ENCODE assay signal across 26 cellular contexts in genomic region chr12:6478406-6478805, GRCh38. TPM values are rescaled to one million over a fixed set of nuclear protein-coding genes. Genes with fewer than 3 reads are reported as not detected.
DNase-seq lines count a peak whose midpoint lies in the region; ATAC-seq, FAIRE-seq and TF ChIP-seq lines count a peak whose summit lies in the region.
"Had no signal": no experiment of that assay in that cellular context is flagged by ENCODE, and none has a peak within 500 bp of the region (broad histone marks: within the 10 kb centered on the region; RNA-seq: fewer than 3 reads in every experiment).

No MANE protein-coding gene starts in this region.

- H3K4me1 ChIP-seq in A549 (no peaks in the 10 kb centered on the region), lower lobe of right lung (no peaks in the 10 kb centered on the region), foreskin keratinocyte (peaks cover 8% of the 10 kb centered on the region)

- no peak overlapping the region for H3K4me2 ChIP-seq in A549

- intact Hi-C loops in lower lobe of right lung (cut with DNase I), result no loop called here

- FAIRE-seq in A549 (lab: Jason Lieb, UNC), result no peak
- no peak for FAIRE-seq in HTR-8/SVneo (lab: Jason Lieb, UNC)
- FAIRE-seq: GM12878, GM19239 had no signal

- no peak for TF ChIP-seq CTCF in A549 (IDR thresholded peaks at IDR 0.05)
- TF ChIP-seq CTCF in chondrocyte (IDR thresholded peaks at IDR 0.05), result no peak
- no peak for TF ChIP-seq CTCF in lower lobe of right lung (IDR thresholded peaks at IDR 0.05)
- TF ChIP-seq CTCF in foreskin keratinocyte (conservative IDR thresholded peaks at IDR 0.05), result no peak

- no peak overlapping the region for H3K27ac Mint-ChIP-seq in chondrocyte (ENCODE audit: unreplicated experiment)
- H3K27ac Mint-ChIP-seq: CD14-positive monocyte had no signal

- no peaks in the 10 kb centered on the region for H3K27me3 Mint-ChIP-seq in chondrocyte (ENCODE audit: low read depth)

- no peak for TF ChIP-seq POLR2A in A549 (IDR thresholded peaks at IDR 0.05; ENCODE audit: low read length)

- H3K4me3 Mint-ChIP-seq in chondrocyte (ENCODE audit: unreplicated experiment), result no peak overlapping the region
- H3K4me3 Mint-ChIP-seq: CD14-positive monocyte had no signal

- ATAC-seq in A549 (peak; percentile 18 to 19; a peak in 3 of 6 replicates), esophagus mucosa (peak; percentile 32), lower lobe of right lung (no peak), foreskin keratinocyte (no peak)
- ATAC-seq: GM12878, HCT116, SK-N-SH treated with all-trans-retinoic acid at 6 μM for 48 hours had no signal

- peaks cover 12% of the 10 kb centered on the region for H3K4me1 Mint-ChIP-seq in chondrocyte (ENCODE audit: low read depth)
- H3K4me1 Mint-ChIP-seq: CD14-positive monocyte had no signal

- no peak for TF ChIP-seq EP300 in A549 (IDR thresholded peaks at IDR 0.05)

- H3K27me3 ChIP-seq in lower lobe of right lung (ENCODE audit: low read depth) (no peaks in the 10 kb centered on the region), foreskin keratinocyte (no peaks in the 10 kb centered on the region)

- no peak overlapping the region for H3K27ac ChIP-seq in A549
- H3K27ac ChIP-seq in lower lobe of right lung, result no peak overlapping the region
- no peak overlapping the region for H3K27ac ChIP-seq in foreskin keratinocyte

- DNase-seq in A549 (ENCODE audit: low read depth in 1 of 2, low spot score in 1 of 2) (no peak), EL (peak; percentile 68), mucosa of gallbladder (ENCODE audit: low spot score) (peak; percentile 31), chondrocyte (ENCODE audit: low spot score) (no peak), lower lobe of right lung (no peak), HTR-8/SVneo (ENCODE audit: insufficient read length, low spot score) (no peak), foreskin keratinocyte (no peak)
- DNase-seq: 8988T, AML-193, DMS79 treated with DMSO at 0.1 percent for 48 hours, GDM1, GOT3, NCI-H1417 treated with DMSO at 0.1 percent for 48 hours, NCI-H187 treated with DMSO at 0.1 percent for 48 hours, NCI-H2227 treated with DMSO at 0.1 percent for 48 hours, NCI-H510A treated with DMSO at 0.1 percent for 48 hours, NCI-H774, SIG-M5 had no signal

- TF ChIP-seq RAD21 in A549 (conservative IDR thresholded peaks at IDR 0.05 in 1 of 2, IDR thresholded peaks at IDR 0.05 in 1 of 2), result no peak

- peaks cover 3% of the 10 kb centered on the region for H3K9me3 Mint-ChIP-seq in chondrocyte (ENCODE audit: low read depth)
- H3K9me3 Mint-ChIP-seq: CD14-positive monocyte had no signal

- no peaks in the 10 kb centered on the region for H3K36me3 Mint-ChIP-seq in chondrocyte (ENCODE audit: low read depth)
- H3K36me3 Mint-ChIP-seq: CD14-positive monocyte had no signal

- H3K4me3 ChIP-seq in A549 (no peak overlapping the region), lower lobe of right lung (no peak overlapping the region)
- H3K4me3 ChIP-seq: GM12878 had no signal

- H3K9me3 ChIP-seq in A549 (no peaks in the 10 kb centered on the region), lower lobe of right lung (no peaks in the 10 kb centered on the region)

- WGBS in A549 (ENCODE audit: missing lambda C conversion rate), result 88% methylated on average over 14 of the region's 20 CpGs

- POLR2A ChIA-PET in A549 (lab: Yijun Ruan, JAX), result interaction anchor here (1.0 kb wide), 1 partner anchor 9 kb away, joined by 3 read pairs; no protein-coding TSS in a partner anchor

- CTCF ChIA-PET in A549 (lab: Yijun Ruan, JAX), result interaction anchor here (1.3 to 5.9 kb wide), 2 partner anchors 13 to 61 kb away, joined by 3 to 33 read pairs; no protein-coding TSS in a partner anchor

- no peaks in the 10 kb centered on the region for H3K36me3 ChIP-seq in lower lobe of right lung

TF ChIP-seq in A549, 52 proteins besides CTCF, POLR2A, EP300 and RAD21 (continues in another document):
- TF ChIP-seq CBX8 (IDR thresholded peaks at IDR 0.05) (no peak), E2F6 (IDR thresholded peaks at IDR 0.05; ENCODE audit: borderline replicate concordance, low read depth) (no peak), RARB (CRISPR knock-in tag; IDR thresholded peaks at IDR 0.05) (no peak), PHF8 (IDR thresholded peaks at IDR 0.05; ENCODE audit: borderline replicate concordance, low read depth) (no peak), MAZ (IDR thresholded peaks at IDR 0.05; ENCODE audit: borderline replicate concordance, low read depth, low read length) (no peak), KDM1A (IDR thresholded peaks at IDR 0.05; ENCODE audit: low read depth) (no peak), ELK1 (IDR thresholded peaks at IDR 0.05; ENCODE audit: low read depth, low read length) (no peak)

RNA-seq across cellular contexts. Expression of gene VAMP1, which starts 7.9 kb away (rescaled TPM):
- 17.6 and 28.8 TPM in 2 replicates for polyA plus RNA-seq in A549 (2011; rRNA removed)
- polyA plus RNA-seq in A549 (2012; cell fraction: cytosol; rRNA removed), result 33.0 and 36.2 TPM in 2 replicates
- 45.9 and 80.7 TPM in 2 replicates for polyA plus RNA-seq in A549 (2012; cell fraction: nucleus; rRNA removed)
- polyA plus RNA-seq in A549 (2017; fragmentation: RNase III; extraction: RNeasy Plus Mini Kit Qiagen cat#74134 plus additional on column Dnase treatment), result 20.6 to 22.8 TPM (median 22.7 TPM) in 3 replicates
- polyA minus RNA-seq in A549 (2011; rRNA and poly(A)+ RNA removed), result 12.7 and 14.2 TPM in 2 replicates
- total RNA-seq in esophagus mucosa, result 1.6 TPM
- total RNA-seq in mucosa of gallbladder, result 12.3 TPM
- 5.3 to 6.1 TPM (median 5.3 TPM) in 3 replicates for total RNA-seq in chondrocyte
- 6.8 TPM for total RNA-seq in lower lobe of right lung
- total RNA-seq in foreskin keratinocyte, result 1.8 and 2.9 TPM in 2 replicates
- polyA plus RNA-seq in foreskin keratinocyte, result 2.0 and 2.9 TPM in 2 replicates

RNA-seq across cellular contexts. Expression of gene MRPL51, which starts 14.7 kb away (rescaled TPM):
- polyA plus RNA-seq in A549 (2011; rRNA removed) (181 and 337 TPM in 2 replicates), A549 (2017; fragmentation: RNase III; extraction: RNeasy Plus Mini Kit Qiagen cat#74134 plus additional on column Dnase treatment) (260 to 272 TPM (median 265 TPM) in 3 replicates), foreskin keratinocyte (303 and 321 TPM in 2 replicates)
- polyA plus RNA-seq in A549 (2012; cell fraction: cytosol; rRNA removed), result 198 and 262 TPM in 2 replicates
- polyA plus RNA-seq in A549 (2012; cell fraction: nucleus; rRNA removed), result 65.6 and 118 TPM in 2 replicates
- 33.9 and 50.6 TPM in 2 replicates for polyA minus RNA-seq in A549 (2011; rRNA and poly(A)+ RNA removed)
- total RNA-seq in esophagus mucosa (180 TPM), mucosa of gallbladder (134 TPM), chondrocyte (169 to 201 TPM (median 170 TPM) in 3 replicates), lower lobe of right lung (121 TPM), foreskin keratinocyte (193 and 210 TPM in 2 replicates)

RNA-seq across cellular contexts. Expression of gene NCAPD2, which starts 15.5 kb away (rescaled TPM):
- polyA plus RNA-seq in A549 (2011; rRNA removed) (130 and 145 TPM in 2 replicates), A549 (2017; fragmentation: RNase III; extraction: RNeasy Plus Mini Kit Qiagen cat#74134 plus additional on column Dnase treatment) (76.1 to 82.0 TPM (median 77.3 TPM) in 3 replicates), foreskin keratinocyte (26.1 and 35.7 TPM in 2 replicates)
- 86.9 and 90.0 TPM in 2 replicates for polyA plus RNA-seq in A549 (2012; cell fraction: cytosol; rRNA removed)
- polyA plus RNA-seq in A549 (2012; cell fraction: nucleus; rRNA removed), result 124 and 125 TPM in 2 replicates
- polyA minus RNA-seq in A549 (2011; rRNA and poly(A)+ RNA removed), result 163 and 187 TPM in 2 replicates
- total RNA-seq in esophagus mucosa (37.4 TPM), mucosa of gallbladder (36.6 TPM), chondrocyte (23.0 to 27.7 TPM (median 25.0 TPM) in 3 replicates), lower lobe of right lung (32.0 TPM), foreskin keratinocyte (64.5 and 86.2 TPM in 2 replicates)

RNA-seq across cellular contexts. Expression of gene TAPBPL, which starts 26.6 kb away (rescaled TPM):
- polyA plus RNA-seq in A549 (2011; rRNA removed) (3.6 and 5.1 TPM in 2 replicates), A549 (2017; fragmentation: RNase III; extraction: RNeasy Plus Mini Kit Qiagen cat#74134 plus additional on column Dnase treatment) (2.3 to 3.4 TPM (median 2.8 TPM) in 3 replicates), foreskin keratinocyte (7.3 and 13.9 TPM in 2 replicates)
- polyA plus RNA-seq in A549 (2012; cell fraction: cytosol; rRNA removed), result 4.2 and 5.0 TPM in 2 replicates
- 7.7 and 9.5 TPM in 2 replicates for polyA plus RNA-seq in A549 (2012; cell fraction: nucleus; rRNA removed)
- polyA minus RNA-seq in A549 (2011; rRNA and poly(A)+ RNA removed), result 4.0 and 8.3 TPM in 2 replicates
- total RNA-seq in esophagus mucosa (11.4 TPM), mucosa of gallbladder (53.1 TPM), chondrocyte (4.6 to 12.3 TPM (median 5.2 TPM) in 3 replicates), lower lobe of right lung (32.4 TPM), foreskin keratinocyte (7.1 and 15.8 TPM in 2 replicates)

RNA-seq across cellular contexts. Expression of gene CD27, which starts 33.7 kb away (rescaled TPM):
- not detected in 2 replicates for polyA plus RNA-seq in A549 (2011; rRNA removed)
- not detected in 2 replicates for polyA plus RNA-seq in A549 (2012; cell fraction: cytosol; rRNA removed)
- not detected in 2 replicates for polyA plus RNA-seq in A549 (2012; cell fraction: nucleus; rRNA removed)
- not detected in 3 replicates for polyA plus RNA-seq in A549 (2017; fragmentation: RNase III; extraction: RNeasy Plus Mini Kit Qiagen cat#74134 plus additional on column Dnase treatment)
- not detected in 2 replicates for polyA minus RNA-seq in A549 (2011; rRNA and poly(A)+ RNA removed)
- total RNA-seq in esophagus mucosa, result 0.40 TPM
- total RNA-seq in mucosa of gallbladder, result 3.8 TPM
- total RNA-seq in chondrocyte, result not detected in 3 replicates
- 2.3 TPM for total RNA-seq in lower lobe of right lung
- not detected in 2 replicates for total RNA-seq in foreskin keratinocyte
- polyA plus RNA-seq in foreskin keratinocyte, result not detected in 2 replicates
- total RNA-seq: M059J, RPMI7951 had no signal

Comparison
In these comparisons a context has a peak if more than half of its experiments do, and no peak if none do; other contexts are left out.
1. ATAC-seq: peak in A549 (2 of 2) and esophagus mucosa (single experiment); none in lower lobe of right lung (0 of 2) and foreskin keratinocyte (single experiment).
2. DNase-seq: peak in EL (single experiment) and mucosa of gallbladder (single experiment); none in A549 (0 of 2), chondrocyte (single experiment), lower lobe of right lung (single experiment), HTR-8/SVneo (single experiment) and foreskin keratinocyte (0 of 2).